In genomic region chr11:96187779-96188624, GRCh38 we compare ENCODE assay signal across 8 cellular contexts.
DNase-seq lines count a peak whose midpoint lies in the region; ATAC-seq and TF ChIP-seq lines count a peak whose summit lies in the region.

No MANE protein-coding gene starts in this region.

- CTCF ChIA-PET in WTC11 (lab: Charles Lee): interaction anchor here (0.7 to 2.0 kb wide), 4 partner anchors 55 to 207 kb away, joined by 3 to 6 read pairs (median 4); partner anchors contain the start of gene MAML2

- DNase-seq in activated CD4-positive, alpha-beta T cell treated with anti-CD3 and anti-CD28 coated beads for 48 hours: peak; percentile 57
- no peak for DNase-seq in activated CD4-positive, alpha-beta T cell treated with anti-CD3 and anti-CD28 coated beads, Interleukin-2, amount 50 U/mL, for 4 hours
- DNase-seq in WTC11 (ENCODE audit: low spot score): no peak
- peak; percentile 74 for DNase-seq in left cardiac atrium
- peak; percentile 66 for DNase-seq in stromal cell of bone marrow (ENCODE audit: low read depth)
- DNase-seq in iPS-NIHi11 (ENCODE audit: low spot score): no peak
- DNase-seq in NCI-H128 (lab: John Stamatoyannopoulos, UW; ENCODE audit: unreplicated experiment): no peak
- DNase-seq in DMS53 (lab: John Stamatoyannopoulos, UW): no peak

- H3K4me1 Mint-ChIP-seq in WTC11: peaks cover 60% of the 10 kb centered on the region

- no peak for TF ChIP-seq CTCF in WTC11 (IDR thresholded peaks at IDR 0.05)

- POLR2A ChIA-PET in WTC11 (lab: Charles Lee): no interaction called here

- H3K4me3 Mint-ChIP-seq in WTC11: no peak overlapping the region

- peaks cover 2% of the 10 kb centered on the region; the same call in 1 of the 2 replicates for H3K36me3 Mint-ChIP-seq in WTC11

- intact Hi-C loops in left cardiac atrium (cut with DNase I): no loop called here

- H3K27ac Mint-ChIP-seq in WTC11: peak overlapping the region; percentile 39; the same call in 1 of the 2 replicates

- ATAC-seq in WTC11 (no peak), left cardiac atrium (peak; percentile 68 to 96)

- H3K27me3 Mint-ChIP-seq in WTC11 (ENCODE audit: low read depth): no peaks in the 10 kb centered on the region

- H3K9me3 Mint-ChIP-seq in WTC11: 0 out of 2 replicates have a peak, but pooled peaks cover 3% of the 10 kb centered on the region

TF ChIP-seq in WTC11, 78 proteins besides CTCF, POLR2A, EP300 and RAD21:
- TF ChIP-seq ARID4B (CRISPR knock-in tag; IDR thresholded peaks at IDR 0.05; ENCODE audit: borderline replicate concordance) (no peak), CREM (CRISPR knock-in tag; IDR thresholded peaks at IDR 0.05) (no peak), E2F4 (CRISPR knock-in tag; IDR thresholded peaks at IDR 0.05; ENCODE audit: borderline replicate concordance, low read depth) (no peak), TEAD4 (CRISPR knock-in tag; IDR thresholded peaks at IDR 0.05) (no peak), NR3C1 (CRISPR knock-in tag; conservative IDR thresholded peaks at IDR 0.05; ENCODE audit: low read depth) (no peak), MYBL2 (CRISPR knock-in tag; IDR thresholded peaks at IDR 0.05) (no peak), GRHL2 (CRISPR knock-in tag; IDR thresholded peaks at IDR 0.05; ENCODE audit: insufficient replicate concordance, severe bottlenecking) (no peak), IRF1 (CRISPR knock-in tag; IDR thresholded peaks at IDR 0.05) (no peak), FOXK1 (CRISPR knock-in tag; IDR thresholded peaks at IDR 0.05) (no peak), ZNF263 (CRISPR knock-in tag; IDR thresholded peaks at IDR 0.05; ENCODE audit: low read depth) (no peak), NFYB (CRISPR knock-in tag; conservative IDR thresholded peaks at IDR 0.05; ENCODE audit: low read depth) (no peak), SMAD4 (CRISPR knock-in tag; IDR thresholded peaks at IDR 0.05) (no peak), KAT7 (CRISPR knock-in tag; IDR thresholded peaks at IDR 0.05; ENCODE audit: borderline replicate concordance) (no peak)
- TF ChIP-seq, protein P1, sequence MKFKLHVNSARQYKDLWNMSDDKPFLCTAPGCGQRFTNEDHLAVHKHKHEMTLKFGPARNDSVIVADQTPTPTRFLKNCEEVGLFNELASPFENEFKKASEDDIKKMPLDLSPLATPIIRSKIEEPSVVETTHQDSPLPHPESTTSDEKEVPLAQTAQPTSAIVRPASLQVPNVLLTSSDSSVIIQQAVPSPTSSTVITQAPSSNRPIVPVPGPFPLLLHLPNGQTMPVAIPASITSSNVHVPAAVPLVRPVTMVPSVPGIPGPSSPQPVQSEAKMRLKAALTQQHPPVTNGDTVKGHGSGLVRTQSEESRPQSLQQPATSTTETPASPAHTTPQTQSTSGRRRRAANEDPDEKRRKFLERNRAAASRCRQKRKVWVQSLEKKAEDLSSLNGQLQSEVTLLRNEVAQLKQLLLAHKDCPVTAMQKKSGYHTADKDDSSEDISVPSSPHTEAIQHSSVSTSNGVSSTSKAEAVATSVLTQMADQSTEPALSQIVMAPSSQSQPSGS (CRISPR knock-in tag; IDR thresholded peaks at IDR 0.05; ENCODE audit: borderline replicate concordance, low read depth): no peak
- TF ChIP-seq, protein P2, sequence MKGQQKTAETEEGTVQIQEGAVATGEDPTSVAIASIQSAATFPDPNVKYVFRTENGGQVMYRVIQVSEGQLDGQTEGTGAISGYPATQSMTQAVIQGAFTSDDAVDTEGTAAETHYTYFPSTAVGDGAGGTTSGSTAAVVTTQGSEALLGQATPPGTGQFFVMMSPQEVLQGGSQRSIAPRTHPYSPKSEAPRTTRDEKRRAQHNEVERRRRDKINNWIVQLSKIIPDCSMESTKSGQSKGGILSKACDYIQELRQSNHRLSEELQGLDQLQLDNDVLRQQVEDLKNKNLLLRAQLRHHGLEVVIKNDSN (CRISPR knock-in tag; IDR thresholded peaks at IDR 0.05): no peak
- TF ChIP-seq, protein P3, sequence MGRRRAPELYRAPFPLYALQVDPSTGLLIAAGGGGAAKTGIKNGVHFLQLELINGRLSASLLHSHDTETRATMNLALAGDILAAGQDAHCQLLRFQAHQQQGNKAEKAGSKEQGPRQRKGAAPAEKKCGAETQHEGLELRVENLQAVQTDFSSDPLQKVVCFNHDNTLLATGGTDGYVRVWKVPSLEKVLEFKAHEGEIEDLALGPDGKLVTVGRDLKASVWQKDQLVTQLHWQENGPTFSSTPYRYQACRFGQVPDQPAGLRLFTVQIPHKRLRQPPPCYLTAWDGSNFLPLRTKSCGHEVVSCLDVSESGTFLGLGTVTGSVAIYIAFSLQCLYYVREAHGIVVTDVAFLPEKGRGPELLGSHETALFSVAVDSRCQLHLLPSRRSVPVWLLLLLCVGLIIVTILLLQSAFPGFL (CRISPR knock-in tag; IDR thresholded peaks at IDR 0.05; ENCODE audit: borderline replicate concordance): no peak
TF ChIP-seq in WTC11: peak in this region for 0.

Comparison
In these comparisons a context has a peak if more than half of its experiments do, and no peak if none do; other contexts are left out.
1. DNase-seq: peak in activated CD4-positive, alpha-beta T cell treated with anti-CD3 and anti-CD28 coated beads for 48 hours (single experiment), left cardiac atrium (single experiment) and stromal cell of bone marrow (single experiment); none in activated CD4-positive, alpha-beta T cell treated with anti-CD3 and anti-CD28 coated beads, Interleukin-2, amount 50 U/mL, for 4 hours (0 of 2), WTC11 (single experiment), iPS-NIHi11 (single experiment), NCI-H128 (single experiment) and DMS53 (single experiment).